10 cellular contexts compared by ENCODE assay signal in genomic region chr1:27496604-27497155, GRCh38. TPM values are rescaled to one million over a fixed set of nuclear protein-coding genes. Genes with fewer than 3 reads are reported as not detected.
A peak's percentile ranks its signal among the peaks of the same experiment; 100 is the strongest.
DNase-seq lines count a peak whose midpoint lies in the region; ATAC-seq, FAIRE-seq and TF ChIP-seq lines count a peak whose summit lies in the region.
"Had no signal": no experiment of that assay in that cellular context is flagged by ENCODE, and none has a peak within 500 bp of the region (broad histone marks: within the 10 kb centered on the region; RNA-seq: fewer than 3 reads in every experiment).

No MANE protein-coding gene starts in this region.

- H3K4me3 ChIP-seq in ACC112 (ENCODE audit: low read depth, low read length) (peak overlapping the region; percentile 62), NB4 (ENCODE audit: low read depth, low read length) (no peak overlapping the region)
- H3K4me3 ChIP-seq: right lobe of liver had no signal

- no peak for TF ChIP-seq CTCF in NB4 (IDR thresholded peaks at IDR 0.05; ENCODE audit: low read depth, low read length)

- DNase-seq in NB4 (ENCODE audit: low read depth), result peak; percentile 30
- peak; percentile 23 for DNase-seq in kidney tubule cell (ENCODE audit: low spot score)
- DNase-seq in GM12892 (ENCODE audit: insufficient read length), result no peak
- no peak for DNase-seq in cortex of kidney (lab: John Stamatoyannopoulos, UW)
- DNase-seq in NK-92 treated with Interleukin-12 subunit alpha and Interleukin-12 subunit beta, amount 100 ng/mL, for 24 hours (lab: John Stamatoyannopoulos, UW), result no peak

- peak overlapping the region; percentile 80 for H2AFZ ChIP-seq in ACC112 (ENCODE audit: low read length, unreplicated experiment)

- H3K27me3 ChIP-seq in ACC112 (ENCODE audit: insufficient read depth, low read length), result no peaks in the 10 kb centered on the region
- H3K27me3 ChIP-seq: right lobe of liver had no signal

- no peak overlapping the region for H3K27ac ChIP-seq in ACC112 (ENCODE audit: low read depth, low read length)
- H3K27ac ChIP-seq in cingulate gyrus (ENCODE audit: low read depth, low read length), result peak overlapping the region; percentile 54
- H3K27ac ChIP-seq: right lobe of liver had no signal

- H3K36me3 ChIP-seq in ACC112 (ENCODE audit: insufficient read depth, low read length), result no peaks in the 10 kb centered on the region
- H3K36me3 ChIP-seq: right lobe of liver had no signal

- no peak for FAIRE-seq in GM12892 (lab: Jason Lieb, UNC)
- FAIRE-seq: G401.6 had no signal

- ATAC-seq in GM21529 (IDR thresholded peaks at IDR 0.05; ENCODE audit: unreplicated experiment), result no peak
- ATAC-seq: right lobe of liver had no signal

- H3K79me2 ChIP-seq in ACC112 (ENCODE audit: control insufficient read depth, insufficient read depth, low read length, unreplicated experiment), result no peaks in the 10 kb centered on the region

- H3K4me1 ChIP-seq in ACC112 (ENCODE audit: control insufficient read depth, insufficient read depth, low read length, unreplicated experiment), result peaks cover 14% of the 10 kb centered on the region
- H3K4me1 ChIP-seq: right lobe of liver had no signal

- TF ChIP-seq POLR2A in NB4 (IDR thresholded peaks at IDR 0.05; ENCODE audit: extremely low read depth, insufficient read length), result no peak
- no peak for TF ChIP-seq POLR2A in GM12892 (IDR thresholded peaks at IDR 0.05; ENCODE audit: low read depth, low read length)

RNA-seq across cellular contexts. Expression of gene WASF2, which starts 6.7 kb away (rescaled TPM):
- polyA plus RNA-seq in GM12892 (2012; ENCODE audit: missing spikeins), result 50.0 TPM

Comparison
In these comparisons a context has a peak if more than half of its experiments do, and no peak if none do; other contexts are left out.
1. DNase-seq: peak in NB4 (single experiment) and kidney tubule cell (single experiment); none in GM12892 (single experiment), cortex of kidney (single experiment) and NK-92 treated with Interleukin-12 subunit alpha and Interleukin-12 subunit beta, amount 100 ng/mL, for 24 hours (single experiment).